In genomic region chr3:149812606-149813366, GRCh38 we compare ENCODE assay signal across 8 cellular contexts. TPM values are rescaled to one million over a fixed set of nuclear protein-coding genes. Genes with fewer than 3 reads are reported as not detected.
DNase-seq lines count a peak whose midpoint lies in the region; ATAC-seq, FAIRE-seq and TF ChIP-seq lines count a peak whose summit lies in the region.

TSS of gene RNF13 (plus strand) at chr3:149813215. CDS start at chr3:149846027, 32,812 bp downstream.

- CTCF ChIA-PET in Caco-2 (lab: Charles Lee) = interaction anchor here (1.5 kb wide), 1 partner anchor 47 kb away, joined by 5 read pairs; no protein-coding TSS in a partner anchor

- H3K27ac ChIP-seq in effector memory CD4-positive, alpha-beta T cell (ENCODE audit: insufficient read depth, low read length, poor library complexity, severe bottlenecking) = peak within 1 kb of the TSS; percentile 87

- intact Hi-C loops in Caco-2 (cut with micrococcal nuclease; ENCODE audit: unreplicated experiment) = loop anchor here (2.0 to 5.0 kb wide), 2 partner anchors 60 to 300 kb away; partner anchors contain the start of gene COMMD2

- H3K9me3 ChIP-seq in Caco-2 = no peaks in the 10 kb centered on the region
- H3K9me3 ChIP-seq in effector memory CD4-positive, alpha-beta T cell (ENCODE audit: control insufficient read depth, low read length) = no peaks in the 10 kb centered on the region

- peak within 1 kb of the TSS; percentile 91 for H3K4me3 ChIP-seq in Caco-2 (ENCODE audit: low read depth, low read length)
- H3K4me3 ChIP-seq in effector memory CD4-positive, alpha-beta T cell (ENCODE audit: insufficient read depth, low read depth, low read length, poor library complexity, severe bottlenecking) = peak within 1 kb of the TSS; percentile 82

- FAIRE-seq in HTR-8/SVneo (lab: Jason Lieb, UNC) = peak; percentile 20

- H3K36me3 Mint-ChIP-seq in Caco-2 (ENCODE audit: insufficient read depth, unreplicated experiment) = peaks cover 10% of the 10 kb centered on the region

- no TSS peak for BruUV-seq in Caco-2 (replicated peaks; lab: Mats Ljungman, UMichigan)

- no peaks in the 10 kb centered on the region for H3K27me3 Mint-ChIP-seq in Caco-2 (ENCODE audit: insufficient read depth, unreplicated experiment)

- peak within 1 kb of the TSS; percentile 93 for H3K4me3 Mint-ChIP-seq in Caco-2 (ENCODE audit: unreplicated experiment)

- H3K27ac Mint-ChIP-seq in Caco-2 (ENCODE audit: unreplicated experiment) = peak within 1 kb of the TSS; percentile 95

- H3K27me3 ChIP-seq in Caco-2 (replicated peaks; ENCODE audit: control insufficient read depth, insufficient read depth, low read length) = no peaks in the 10 kb centered on the region
- no peaks in the 10 kb centered on the region for H3K27me3 ChIP-seq in effector memory CD4-positive, alpha-beta T cell (replicated peaks; ENCODE audit: control insufficient read depth, insufficient read depth, low read length, poor library complexity, severe bottlenecking)

- H3K9me3 Mint-ChIP-seq in Caco-2 (ENCODE audit: unreplicated experiment) = no peaks in the 10 kb centered on the region

- peak; percentile 91 for ATAC-seq in GM21381 (IDR thresholded peaks at IDR 0.05; ENCODE audit: unreplicated experiment)

- peaks cover 6% of the 10 kb centered on the region for H3K4me1 ChIP-seq in Caco-2
- peaks cover 5% of the 10 kb centered on the region for H3K4me1 ChIP-seq in effector memory CD4-positive, alpha-beta T cell (ENCODE audit: control insufficient read depth, insufficient read depth, low read length, poor library complexity, severe bottlenecking)

- DNase-seq in Caco-2 (peak; percentile 92), HTR-8/SVneo (ENCODE audit: insufficient read length, low spot score) (peak; percentile 95), NOMO-1 treated with DMSO at 0.1 percent for 48 hours (lab: John Stamatoyannopoulos, UW; ENCODE audit: unreplicated experiment) (peak; percentile 92), medulla oblongata (ENCODE audit: extremely low spot score) (peak; percentile 99)
- peak; percentile 86 to 89 for DNase-seq in activated CD8-positive, alpha-beta memory T cell treated with anti-CD3 and anti-CD28 coated beads for 4 hours (ENCODE audit: low read depth in 2 of 2)
- DNase-seq in effector memory CD4-positive, alpha-beta T cell = peak; percentile 79 to 90 (median 88)
- DNase-seq in stimulated activated CD4-positive, alpha-beta T cell treated with anti-CD3 and anti-CD28 coated beads, TNF-alpha, amount 100 ng/mL, for 48 hours (ENCODE audit: low read depth in 3 of 3) = peak; percentile 81 to 88 (median 85)

- POLR2A ChIA-PET in Caco-2 (lab: Charles Lee) = no interaction called here

- H3K36me3 ChIP-seq in Caco-2 (ENCODE audit: control insufficient read depth, insufficient read depth, low read length) = no peaks in the 10 kb centered on the region
- no peaks in the 10 kb centered on the region for H3K36me3 ChIP-seq in effector memory CD4-positive, alpha-beta T cell (ENCODE audit: control insufficient read depth, insufficient read depth, low read length)

- no peak for TF ChIP-seq CTCF in Caco-2 (IDR thresholded peaks at IDR 0.05; ENCODE audit: insufficient read depth in 1 of 2, low read depth in 1 of 2, low read length in 1 of 2, severe bottlenecking in 1 of 2, unreplicated experiment in 1 of 2)

- peaks cover 8% of the 10 kb centered on the region for H3K4me1 Mint-ChIP-seq in Caco-2 (ENCODE audit: low read depth, unreplicated experiment)

RNA-seq across cellular contexts. Expression of gene RNF13, which starts in this region (rescaled TPM):
- 35.6 and 44.2 TPM in 2 replicates for total RNA-seq in Caco-2 (2022)

Comparison
In these comparisons a context has a peak if more than half of its experiments do, and no peak if none do; other contexts are left out.
1. Peak in every context shown above with its lines: DNase-seq, ATAC-seq, H3K4me3 ChIP-seq and H3K27ac ChIP-seq.